ENCODE assay signal across 11 cellular contexts in the genomic region with DNA sequence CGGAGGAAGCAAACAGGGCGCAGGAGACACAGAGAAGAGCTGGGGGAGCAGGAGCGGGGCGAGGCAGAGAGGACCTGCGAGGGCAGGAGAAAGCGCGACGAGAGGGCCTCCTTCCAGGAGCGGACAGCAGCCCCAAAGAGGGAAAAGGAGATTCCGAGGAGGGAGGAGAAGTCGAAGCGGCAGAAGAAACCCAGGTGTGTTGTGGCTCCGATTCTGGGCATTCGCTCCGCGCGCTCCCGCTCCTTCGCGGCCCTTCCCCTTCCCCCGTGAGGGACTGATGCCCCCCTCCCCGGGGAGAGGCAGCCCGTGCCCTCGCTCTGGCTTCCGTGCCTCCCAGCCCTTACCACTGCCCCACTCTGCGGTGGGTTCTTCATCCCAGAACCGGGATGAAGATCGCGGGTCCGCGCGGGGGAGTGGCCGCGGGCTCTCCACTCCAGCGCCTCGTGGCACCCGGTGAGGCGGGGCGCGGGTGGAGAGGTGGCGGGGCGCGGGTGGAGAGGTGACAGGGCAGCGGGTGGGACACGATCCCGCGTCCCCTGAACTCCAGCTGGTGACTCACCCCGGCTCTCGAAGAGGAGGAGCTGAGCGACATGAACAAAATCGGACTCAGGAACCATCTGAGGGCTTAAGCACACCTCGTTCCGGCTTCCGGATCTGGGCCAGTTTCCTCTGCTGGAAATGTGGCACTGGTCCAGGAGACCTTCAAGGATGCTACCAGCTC. TPM values are rescaled to one million over a fixed set of nuclear protein-coding genes. Genes with fewer than 3 reads are reported as not detected.
DNase-seq lines count a peak whose midpoint lies in the region; ATAC-seq, FAIRE-seq and TF ChIP-seq lines count a peak whose summit lies in the region.
"Had no signal": no experiment of that assay in that cellular context is flagged by ENCODE, and none has a peak within 500 bp of the region (broad histone marks: within the 10 kb centered on the region; RNA-seq: fewer than 3 reads in every experiment).

No MANE protein-coding gene starts in this region.

- H3K9me3 Mint-ChIP-seq in endodermal cell (no peaks in the 10 kb centered on the region), nephron (peaks cover 5% of the 10 kb centered on the region)

- H3K4me1 ChIP-seq in A673 (ENCODE audit: insufficient read depth, low read length, poor library complexity, severe bottlenecking) (no peaks in the 10 kb centered on the region), HUES6 (ENCODE audit: control insufficient read depth, insufficient read depth, low read length) (no peaks in the 10 kb centered on the region), endodermal cell (ENCODE audit: control insufficient read depth, insufficient read depth, low read length) (no peaks in the 10 kb centered on the region)

- H3K4me3 ChIP-seq in A673 (ENCODE audit: low read depth, low read length, poor library complexity, severe bottlenecking) (peak overlapping the region; percentile 23), HUES6 (ENCODE audit: low read depth, low read length) (peak overlapping the region; percentile 52), endodermal cell (ENCODE audit: low read length) (peak overlapping the region; percentile 72)

- DNase-seq in A673 (ENCODE audit: low spot score) (peak; percentile 16), endodermal cell (peak; percentile 72), HK-2 (ENCODE audit: unreplicated experiment) (no peak), RCC 7860 (ENCODE audit: low spot score) (no peak)
- DNase-seq: Calu3, SHP77 treated with DMSO at 0.1 percent for 48 hours had no signal

- no peak overlapping the region for H3K27ac Mint-ChIP-seq in endodermal cell
- no peak overlapping the region for H3K27ac Mint-ChIP-seq in nephron

- H3K27me3 ChIP-seq in A673 (replicated peaks; ENCODE audit: insufficient read depth, low read depth, low read length, poor library complexity) (peaks cover 62% of the 10 kb centered on the region), HUES6 (ENCODE audit: control insufficient read depth, insufficient read depth, low read length) (peaks cover 88% of the 10 kb centered on the region), endodermal cell (ENCODE audit: control insufficient read depth, insufficient read depth, low read length, poor library complexity, severe bottlenecking) (peaks cover 78% of the 10 kb centered on the region)

- no peaks in the 10 kb centered on the region for H3K36me3 ChIP-seq in A673 (ENCODE audit: insufficient read depth, low read length, poor library complexity, severe bottlenecking)
- H3K36me3 ChIP-seq in HUES6 (ENCODE audit: control insufficient read depth, insufficient read depth, low read length) = no peaks in the 10 kb centered on the region
- no peaks in the 10 kb centered on the region for H3K36me3 ChIP-seq in endodermal cell (ENCODE audit: control insufficient read depth, insufficient read depth, low read length)

- no peak for ATAC-seq in esophagus mucosa
- ATAC-seq in HG02571 (IDR thresholded peaks at IDR 0.05; ENCODE audit: unreplicated experiment) = no peak

- H3K27ac ChIP-seq in A673 (ENCODE audit: low read depth, low read length, poor library complexity, severe bottlenecking) = no peak overlapping the region
- no peak overlapping the region for H3K27ac ChIP-seq in HUES6 (ENCODE audit: low read depth, low read length)
- no peak overlapping the region for H3K27ac ChIP-seq in endodermal cell (ENCODE audit: low read depth, low read length)

- TF ChIP-seq CTCF in A673 (conservative IDR thresholded peaks at IDR 0.05; ENCODE audit: low read depth, low read length) (no peak), endodermal cell (conservative IDR thresholded peaks at IDR 0.05) (no peak), nephron (IDR thresholded peaks at IDR 0.05; ENCODE audit: unreplicated experiment in 3 of 3) (no peak)

- POLR2A ChIA-PET in A673 (lab: Charles Lee; ENCODE audit: low non-redundant PET) = no interaction called here

- no peaks in the 10 kb centered on the region for H3K9me3 ChIP-seq in A673 (ENCODE audit: low read depth, low read length, poor library complexity, severe bottlenecking)
- no peaks in the 10 kb centered on the region for H3K9me3 ChIP-seq in HUES6 (ENCODE audit: control insufficient read depth, insufficient read depth, low read depth, low read length)
- H3K9me3 ChIP-seq in endodermal cell (ENCODE audit: control insufficient read depth, low read length) = no peaks in the 10 kb centered on the region

- H3K4me1 Mint-ChIP-seq in endodermal cell (no peaks in the 10 kb centered on the region), nephron (peaks cover 6% of the 10 kb centered on the region)

- intact Hi-C loops in A673 (cut with micrococcal nuclease; ENCODE audit: unreplicated experiment) = no loop called here

- H3K36me3 Mint-ChIP-seq in endodermal cell (ENCODE audit: low read depth) = no peaks in the 10 kb centered on the region
- no peaks in the 10 kb centered on the region for H3K36me3 Mint-ChIP-seq in nephron (ENCODE audit: low read depth)

- FAIRE-seq in RCC 7860 (lab: Jason Lieb, UNC) = no peak

- peak overlapping the region; percentile 49 for H3K4me3 Mint-ChIP-seq in endodermal cell
- H3K4me3 Mint-ChIP-seq in nephron = peak overlapping the region; percentile 34 to 60 (median 53)

- 8 to 10% methylated on average over 17 to 54 of the region's 54 CpGs for WGBS in endodermal cell (ENCODE audit: insufficient coverage in 1 of 2, insufficient read length in 1 of 2), 2 experiments

- BruUV-seq in A673 (replicated peaks; lab: Mats Ljungman, UMichigan) = no TSS peak

- CTCF ChIA-PET in A673 (lab: Charles Lee) = no interaction called here

- H3K9ac ChIP-seq in HUES6 (ENCODE audit: low read length) (no peak overlapping the region), endodermal cell (ENCODE audit: extremely low read depth, low read length, poor library complexity, severe bottlenecking) (no peak overlapping the region)

- H3K27me3 Mint-ChIP-seq in endodermal cell (ENCODE audit: insufficient read depth) (peaks cover 86% of the 10 kb centered on the region), nephron (ENCODE audit: low read depth) (peaks cover 89% of the 10 kb centered on the region)

RNA-seq across cellular contexts. Expression of a gene that starts 22.4 kb away (rescaled TPM):
- total RNA-seq in A673 (2021) (not detected in 2 replicates), endodermal cell (under 1 TPM in 1 of 2 donors, not detected in 1; 0.24 TPM), esophagus mucosa (not detected)
- polyA plus RNA-seq in endodermal cell (2013, experiment 1 of 2) = 0.11 TPM
- 0.12 TPM for polyA plus RNA-seq in endodermal cell (2013, experiment 2 of 2)
- total RNA-seq: Calu3 had no signal
- polyA plus RNA-seq: fibroblast of lung had no signal

RNA-seq across cellular contexts. Expression of a gene that starts 50.0 kb away (rescaled TPM):
- total RNA-seq in A673 (2021) (13.8 and 16.2 TPM in 2 replicates), endodermal cell (10 to 100 TPM in 1 of 2 donors, 1 to 10 TPM in 1; 6.9 to 10.1 TPM), esophagus mucosa (7.6 TPM)
- 6.7 TPM for polyA plus RNA-seq in endodermal cell (2013, experiment 1 of 2)
- polyA plus RNA-seq in endodermal cell (2013, experiment 2 of 2) = 5.4 TPM

Comparison
In these comparisons a context has a peak if more than half of its experiments do, and no peak if none do; other contexts are left out.
1. DNase-seq: peak in A673 (single experiment) and endodermal cell (single experiment); none in HK-2 (single experiment) and RCC 7860 (single experiment).
2. Peak in every context shown above with its lines, with median percentiles within 50 percentile points of each other: H3K4me3 ChIP-seq.